ENCODE assay signal across 27 cellular contexts in genomic region chr4:145535202-145535601, GRCh38. TPM values are rescaled to one million over a fixed set of nuclear protein-coding genes. Genes with fewer than 3 reads are reported as not detected.
"Had no signal": no experiment of that assay in that cellular context is flagged by ENCODE, and none has a peak within 500 bp of the region (broad histone marks: within the 10 kb centered on the region; RNA-seq: fewer than 3 reads in every experiment).

No MANE protein-coding gene starts in this region.

- H3K27me3 ChIP-seq: cardiac muscle cell, MG63 had no signal

- DNase-seq: activated B cell treated with CpG ODN at 0.5 μM for 24 hours; activated CD4-positive, alpha-beta T cell treated with anti-CD3 and anti-CD28 coated beads for 1 hour; activated CD4-positive, alpha-beta T cell treated with anti-CD3 and anti-CD28 coated beads, Interleukin-2, amount 10 ng/mL, durations not matched to agents 24 days and 14 days; activated CD4-positive, alpha-beta T cell treated with anti-CD3 and anti-CD28 coated beads, Interleukin-2, amount 50 U/mL, for 48 hours; activated CD8-positive, alpha-beta memory T cell treated with anti-CD3 and anti-CD28 coated beads, Interleukin-2, amount 10 ng/mL, durations not matched to agents 7 days and 5 days; activated effector memory CD4-positive, alpha-beta T cell treated with anti-CD3 and anti-CD28 coated beads, Interleukin-2, amount 50 U/mL, for 16 hours; activated naive CD4-positive, alpha-beta T cell treated with anti-CD3 and anti-CD28 coated beads for 36 hours; activated T-cell treated with anti-CD3 and anti-CD28 coated beads, Interleukin-2, amount 50 U/mL, for 4 hours; amygdala; MG63; MV-4-11; NCI-H1092 treated with DMSO at 0.1 percent for 48 hours; NCI-H1417 treated with DMSO at 0.1 percent for 48 hours; NCI-H1694; NCI-H2029; NCI-H2107; NCI-H2171 treated with DMSO at 0.1 percent for 48 hours; NCI-H345; NCI-H510A treated with DMSO at 0.1 percent for 48 hours; NCI-H69; NK-92 treated with Interleukin-12 subunit alpha and Interleukin-12 subunit beta, amount 100 ng/mL, for 24 hours; PC-3; SHP77 treated with DMSO at 0.1 percent for 48 hours; T-helper 17 cell; T-helper 9 cell had no signal

- ATAC-seq: activated CD8-positive, alpha-beta memory T cell treated with anti-CD3 and anti-CD28 coated beads, Interleukin-2, amount 10 ng/mL, durations not matched to agents 7 days and 5 days; activated T-cell treated with anti-CD3 and anti-CD28 coated beads, Interleukin-2, amount 50 U/mL, for 4 hours; PC-3; T-helper 17 cell had no signal

- H3K36me3 ChIP-seq: cardiac muscle cell had no signal

- H3K9me3 ChIP-seq: MG63 had no signal

- H3K4me3 ChIP-seq: cardiac muscle cell, MG63 had no signal

- FAIRE-seq: astrocyte had no signal

- H3K27ac ChIP-seq: cardiac muscle cell had no signal

RNA-seq across cellular contexts. Expression of gene SMAD1, which starts 53.5 kb away (rescaled TPM):
- total RNA-seq: activated B cell treated with CpG ODN at 0.5 μM for 24 hours had no signal
